1 cellular context compared by ENCODE assay signal in the genomic region with DNA sequence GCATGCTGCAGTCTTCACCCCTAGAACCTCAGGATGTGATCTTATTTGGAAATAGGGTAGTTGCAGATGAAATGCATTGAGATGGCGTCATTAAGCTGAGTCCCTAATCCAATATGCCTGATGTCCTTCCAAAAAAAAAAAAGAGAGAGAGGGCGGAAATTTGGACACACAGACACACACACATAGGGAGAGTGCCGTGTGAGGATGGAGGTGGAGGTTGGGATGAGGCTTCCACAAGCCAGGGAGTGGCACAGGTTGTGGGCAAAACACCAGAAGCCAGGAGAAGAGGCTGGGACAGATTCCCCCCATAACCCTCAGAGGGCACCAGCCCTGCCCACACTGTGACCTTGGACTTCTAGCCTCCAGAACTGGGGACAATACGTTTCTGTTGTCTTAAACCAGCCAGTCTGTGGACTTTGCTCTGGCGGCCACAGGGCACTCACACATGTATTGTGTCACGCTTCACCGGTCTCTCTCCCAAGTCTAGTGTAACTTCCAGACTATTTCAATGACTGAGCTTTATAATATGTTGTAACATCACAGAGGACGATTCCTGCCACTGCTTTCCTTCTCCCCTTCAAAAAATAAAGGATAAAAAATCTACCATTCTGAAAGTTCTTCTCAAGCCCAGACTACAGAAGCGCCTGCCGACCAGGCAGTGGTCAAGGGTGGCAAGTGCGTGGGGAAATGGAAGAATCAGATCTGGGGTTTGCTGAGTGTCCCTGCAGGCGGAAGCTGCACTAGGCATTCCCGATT.
TF ChIP-seq lines count a peak whose summit lies in the region.

No MANE protein-coding gene starts in this region.

TF ChIP-seq in HepG2, 621 proteins besides CTCF, POLR2A, EP300 and RAD21 (continued from another document and continues in another):
- TF ChIP-seq, protein P1, sequence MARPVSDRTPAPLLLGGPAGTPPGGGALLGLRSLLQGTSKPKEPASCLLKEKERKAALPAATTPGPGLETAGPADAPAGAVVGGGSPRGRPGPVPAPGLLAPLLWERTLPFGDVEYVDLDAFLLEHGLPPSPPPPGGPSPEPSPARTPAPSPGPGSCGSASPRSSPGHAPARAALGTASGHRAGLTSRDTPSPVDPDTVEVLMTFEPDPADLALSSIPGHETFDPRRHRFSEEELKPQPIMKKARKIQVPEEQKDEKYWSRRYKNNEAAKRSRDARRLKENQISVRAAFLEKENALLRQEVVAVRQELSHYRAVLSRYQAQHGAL (CRISPR knock-in tag; IDR thresholded peaks at IDR 0.05; ENCODE audit: not compliant biosample characterization), result no peak
- TF ChIP-seq KAT7 (CRISPR knock-in tag; IDR thresholded peaks at IDR 0.05; ENCODE audit: borderline replicate concordance) (no peak), ZNF558 (CRISPR knock-in tag; IDR thresholded peaks at IDR 0.05; ENCODE audit: borderline replicate concordance) (no peak), NONO (IDR thresholded peaks at IDR 0.05) (no peak), NONO (CRISPR knock-in tag; conservative IDR thresholded peaks at IDR 0.05) (no peak), ZNF124 (CRISPR knock-in tag; IDR thresholded peaks at IDR 0.05) (no peak), SIX4 (CRISPR knock-in tag; IDR thresholded peaks at IDR 0.05) (no peak), CEBPB (IDR thresholded peaks at IDR 0.05; ENCODE audit: borderline replicate concordance, low read depth, low read length) (peak; percentile 86), CBX1 (IDR thresholded peaks at IDR 0.05; ENCODE audit: low read depth) (no peak), ARID2 (CRISPR knock-in tag; IDR thresholded peaks at IDR 0.05; ENCODE audit: borderline replicate concordance) (peak; percentile 66; the same call in 1 of the 2 replicates), IRF2 (CRISPR knock-in tag; IDR thresholded peaks at IDR 0.05) (0 out of 2 replicates have a peak, but pooled peaks have one; percentile 38), ZNF883 (CRISPR knock-in tag; IDR thresholded peaks at IDR 0.05; ENCODE audit: not compliant biosample characterization) (no peak), PHF20 (CRISPR knock-in tag; IDR thresholded peaks at IDR 0.05) (no peak), ZMAT3 (CRISPR knock-in tag; conservative IDR thresholded peaks at IDR 0.05) (no peak), EEA1 (CRISPR knock-in tag; IDR thresholded peaks at IDR 0.05; ENCODE audit: borderline replicate concordance) (no peak)
- TF ChIP-seq, protein P2, sequence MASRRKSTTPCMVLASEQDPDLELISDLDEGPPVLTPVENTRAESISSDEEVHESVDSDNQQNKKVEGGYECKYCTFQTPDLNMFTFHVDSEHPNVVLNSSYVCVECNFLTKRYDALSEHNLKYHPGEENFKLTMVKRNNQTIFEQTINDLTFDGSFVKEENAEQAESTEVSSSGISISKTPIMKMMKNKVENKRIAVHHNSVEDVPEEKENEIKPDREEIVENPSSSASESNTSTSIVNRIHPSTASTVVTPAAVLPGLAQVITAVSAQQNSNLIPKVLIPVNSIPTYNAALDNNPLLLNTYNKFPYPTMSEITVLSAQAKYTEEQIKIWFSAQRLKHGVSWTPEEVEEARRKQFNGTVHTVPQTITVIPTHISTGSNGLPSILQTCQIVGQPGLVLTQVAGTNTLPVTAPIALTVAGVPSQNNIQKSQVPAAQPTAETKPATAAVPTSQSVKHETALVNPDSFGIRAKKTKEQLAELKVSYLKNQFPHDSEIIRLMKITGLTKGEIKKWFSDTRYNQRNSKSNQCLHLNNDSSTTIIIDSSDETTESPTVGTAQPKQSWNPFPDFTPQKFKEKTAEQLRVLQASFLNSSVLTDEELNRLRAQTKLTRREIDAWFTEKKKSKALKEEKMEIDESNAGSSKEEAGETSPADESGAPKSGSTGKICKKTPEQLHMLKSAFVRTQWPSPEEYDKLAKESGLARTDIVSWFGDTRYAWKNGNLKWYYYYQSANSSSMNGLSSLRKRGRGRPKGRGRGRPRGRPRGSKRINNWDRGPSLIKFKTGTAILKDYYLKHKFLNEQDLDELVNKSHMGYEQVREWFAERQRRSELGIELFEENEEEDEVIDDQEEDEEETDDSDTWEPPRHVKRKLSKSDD (CRISPR knock-in tag; IDR thresholded peaks at IDR 0.05; ENCODE audit: low read depth), result no peak
- TF ChIP-seq, protein P3, sequence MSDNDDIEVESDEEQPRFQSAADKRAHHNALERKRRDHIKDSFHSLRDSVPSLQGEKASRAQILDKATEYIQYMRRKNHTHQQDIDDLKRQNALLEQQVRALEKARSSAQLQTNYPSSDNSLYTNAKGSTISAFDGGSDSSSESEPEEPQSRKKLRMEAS (IDR thresholded peaks at IDR 0.05), result peak; percentile 43
- TF ChIP-seq, protein P4, sequence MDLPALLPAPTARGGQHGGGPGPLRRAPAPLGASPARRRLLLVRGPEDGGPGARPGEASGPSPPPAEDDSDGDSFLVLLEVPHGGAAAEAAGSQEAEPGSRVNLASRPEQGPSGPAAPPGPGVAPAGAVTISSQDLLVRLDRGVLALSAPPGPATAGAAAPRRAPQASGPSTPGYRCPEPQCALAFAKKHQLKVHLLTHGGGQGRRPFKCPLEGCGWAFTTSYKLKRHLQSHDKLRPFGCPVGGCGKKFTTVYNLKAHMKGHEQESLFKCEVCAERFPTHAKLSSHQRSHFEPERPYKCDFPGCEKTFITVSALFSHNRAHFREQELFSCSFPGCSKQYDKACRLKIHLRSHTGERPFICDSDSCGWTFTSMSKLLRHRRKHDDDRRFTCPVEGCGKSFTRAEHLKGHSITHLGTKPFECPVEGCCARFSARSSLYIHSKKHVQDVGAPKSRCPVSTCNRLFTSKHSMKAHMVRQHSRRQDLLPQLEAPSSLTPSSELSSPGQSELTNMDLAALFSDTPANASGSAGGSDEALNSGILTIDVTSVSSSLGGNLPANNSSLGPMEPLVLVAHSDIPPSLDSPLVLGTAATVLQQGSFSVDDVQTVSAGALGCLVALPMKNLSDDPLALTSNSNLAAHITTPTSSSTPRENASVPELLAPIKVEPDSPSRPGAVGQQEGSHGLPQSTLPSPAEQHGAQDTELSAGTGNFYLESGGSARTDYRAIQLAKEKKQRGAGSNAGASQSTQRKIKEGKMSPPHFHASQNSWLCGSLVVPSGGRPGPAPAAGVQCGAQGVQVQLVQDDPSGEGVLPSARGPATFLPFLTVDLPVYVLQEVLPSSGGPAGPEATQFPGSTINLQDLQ (CRISPR knock-in tag; IDR thresholded peaks at IDR 0.05), result no peak
- TF ChIP-seq, protein P5, sequence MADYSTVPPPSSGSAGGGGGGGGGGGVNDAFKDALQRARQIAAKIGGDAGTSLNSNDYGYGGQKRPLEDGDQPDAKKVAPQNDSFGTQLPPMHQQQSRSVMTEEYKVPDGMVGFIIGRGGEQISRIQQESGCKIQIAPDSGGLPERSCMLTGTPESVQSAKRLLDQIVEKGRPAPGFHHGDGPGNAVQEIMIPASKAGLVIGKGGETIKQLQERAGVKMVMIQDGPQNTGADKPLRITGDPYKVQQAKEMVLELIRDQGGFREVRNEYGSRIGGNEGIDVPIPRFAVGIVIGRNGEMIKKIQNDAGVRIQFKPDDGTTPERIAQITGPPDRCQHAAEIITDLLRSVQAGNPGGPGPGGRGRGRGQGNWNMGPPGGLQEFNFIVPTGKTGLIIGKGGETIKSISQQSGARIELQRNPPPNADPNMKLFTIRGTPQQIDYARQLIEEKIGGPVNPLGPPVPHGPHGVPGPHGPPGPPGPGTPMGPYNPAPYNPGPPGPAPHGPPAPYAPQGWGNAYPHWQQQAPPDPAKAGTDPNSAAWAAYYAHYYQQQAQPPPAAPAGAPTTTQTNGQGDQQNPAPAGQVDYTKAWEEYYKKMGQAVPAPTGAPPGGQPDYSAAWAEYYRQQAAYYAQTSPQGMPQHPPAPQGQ (CRISPR knock-in tag; IDR thresholded peaks at IDR 0.05; ENCODE audit: borderline replicate concordance), result no peak
- TF ChIP-seq, protein P6, sequence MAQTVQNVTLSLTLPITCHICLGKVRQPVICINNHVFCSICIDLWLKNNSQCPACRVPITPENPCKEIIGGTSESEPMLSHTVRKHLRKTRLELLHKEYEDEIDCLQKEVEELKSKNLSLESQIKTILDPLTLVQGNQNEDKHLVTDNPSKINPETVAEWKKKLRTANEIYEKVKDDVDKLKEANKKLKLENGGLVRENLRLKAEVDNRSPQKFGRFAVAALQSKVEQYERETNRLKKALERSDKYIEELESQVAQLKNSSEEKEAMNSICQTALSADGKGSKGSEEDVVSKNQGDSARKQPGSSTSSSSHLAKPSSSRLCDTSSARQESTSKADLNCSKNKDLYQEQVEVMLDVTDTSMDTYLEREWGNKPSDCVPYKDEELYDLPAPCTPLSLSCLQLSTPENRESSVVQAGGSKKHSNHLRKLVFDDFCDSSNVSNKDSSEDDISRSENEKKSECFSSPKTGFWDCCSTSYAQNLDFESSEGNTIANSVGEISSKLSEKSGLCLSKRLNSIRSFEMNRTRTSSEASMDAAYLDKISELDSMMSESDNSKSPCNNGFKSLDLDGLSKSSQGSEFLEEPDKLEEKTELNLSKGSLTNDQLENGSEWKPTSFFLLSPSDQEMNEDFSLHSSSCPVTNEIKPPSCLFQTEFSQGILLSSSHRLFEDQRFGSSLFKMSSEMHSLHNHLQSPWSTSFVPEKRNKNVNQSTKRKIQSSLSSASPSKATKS (CRISPR knock-in tag; IDR thresholded peaks at IDR 0.05), result no peak
- TF ChIP-seq, protein P7, sequence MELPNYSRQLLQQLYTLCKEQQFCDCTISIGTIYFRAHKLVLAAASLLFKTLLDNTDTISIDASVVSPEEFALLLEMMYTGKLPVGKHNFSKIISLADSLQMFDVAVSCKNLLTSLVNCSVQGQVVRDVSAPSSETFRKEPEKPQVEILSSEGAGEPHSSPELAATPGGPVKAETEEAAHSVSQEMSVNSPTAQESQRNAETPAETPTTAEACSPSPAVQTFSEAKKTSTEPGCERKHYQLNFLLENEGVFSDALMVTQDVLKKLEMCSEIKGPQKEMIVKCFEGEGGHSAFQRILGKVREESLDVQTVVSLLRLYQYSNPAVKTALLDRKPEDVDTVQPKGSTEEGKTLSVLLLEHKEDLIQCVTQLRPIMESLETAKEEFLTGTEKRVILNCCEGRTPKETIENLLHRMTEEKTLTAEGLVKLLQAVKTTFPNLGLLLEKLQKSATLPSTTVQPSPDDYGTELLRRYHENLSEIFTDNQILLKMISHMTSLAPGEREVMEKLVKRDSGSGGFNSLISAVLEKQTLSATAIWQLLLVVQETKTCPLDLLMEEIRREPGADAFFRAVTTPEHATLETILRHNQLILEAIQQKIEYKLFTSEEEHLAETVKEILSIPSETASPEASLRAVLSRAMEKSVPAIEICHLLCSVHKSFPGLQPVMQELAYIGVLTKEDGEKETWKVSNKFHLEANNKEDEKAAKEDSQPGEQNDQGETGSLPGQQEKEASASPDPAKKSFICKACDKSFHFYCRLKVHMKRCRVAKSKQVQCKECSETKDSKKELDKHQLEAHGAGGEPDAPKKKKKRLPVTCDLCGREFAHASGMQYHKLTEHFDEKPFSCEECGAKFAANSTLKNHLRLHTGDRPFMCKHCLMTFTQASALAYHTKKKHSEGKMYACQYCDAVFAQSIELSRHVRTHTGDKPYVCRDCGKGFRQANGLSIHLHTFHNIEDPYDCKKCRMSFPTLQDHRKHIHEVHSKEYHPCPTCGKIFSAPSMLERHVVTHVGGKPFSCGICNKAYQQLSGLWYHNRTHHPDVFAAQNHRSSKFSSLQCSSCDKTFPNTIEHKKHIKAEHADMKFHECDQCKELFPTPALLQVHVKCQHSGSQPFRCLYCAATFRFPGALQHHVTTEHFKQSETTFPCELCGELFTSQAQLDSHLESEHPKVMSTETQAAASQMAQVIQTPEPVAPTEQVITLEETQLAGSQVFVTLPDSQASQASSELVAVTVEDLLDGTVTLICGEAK (IDR thresholded peaks at IDR 0.05), result no peak
- TF ChIP-seq, protein P7 (CRISPR knock-in tag; IDR thresholded peaks at IDR 0.05), result no peak; the same call in 1 of the 2 replicates
- TF ChIP-seq, protein P8, sequence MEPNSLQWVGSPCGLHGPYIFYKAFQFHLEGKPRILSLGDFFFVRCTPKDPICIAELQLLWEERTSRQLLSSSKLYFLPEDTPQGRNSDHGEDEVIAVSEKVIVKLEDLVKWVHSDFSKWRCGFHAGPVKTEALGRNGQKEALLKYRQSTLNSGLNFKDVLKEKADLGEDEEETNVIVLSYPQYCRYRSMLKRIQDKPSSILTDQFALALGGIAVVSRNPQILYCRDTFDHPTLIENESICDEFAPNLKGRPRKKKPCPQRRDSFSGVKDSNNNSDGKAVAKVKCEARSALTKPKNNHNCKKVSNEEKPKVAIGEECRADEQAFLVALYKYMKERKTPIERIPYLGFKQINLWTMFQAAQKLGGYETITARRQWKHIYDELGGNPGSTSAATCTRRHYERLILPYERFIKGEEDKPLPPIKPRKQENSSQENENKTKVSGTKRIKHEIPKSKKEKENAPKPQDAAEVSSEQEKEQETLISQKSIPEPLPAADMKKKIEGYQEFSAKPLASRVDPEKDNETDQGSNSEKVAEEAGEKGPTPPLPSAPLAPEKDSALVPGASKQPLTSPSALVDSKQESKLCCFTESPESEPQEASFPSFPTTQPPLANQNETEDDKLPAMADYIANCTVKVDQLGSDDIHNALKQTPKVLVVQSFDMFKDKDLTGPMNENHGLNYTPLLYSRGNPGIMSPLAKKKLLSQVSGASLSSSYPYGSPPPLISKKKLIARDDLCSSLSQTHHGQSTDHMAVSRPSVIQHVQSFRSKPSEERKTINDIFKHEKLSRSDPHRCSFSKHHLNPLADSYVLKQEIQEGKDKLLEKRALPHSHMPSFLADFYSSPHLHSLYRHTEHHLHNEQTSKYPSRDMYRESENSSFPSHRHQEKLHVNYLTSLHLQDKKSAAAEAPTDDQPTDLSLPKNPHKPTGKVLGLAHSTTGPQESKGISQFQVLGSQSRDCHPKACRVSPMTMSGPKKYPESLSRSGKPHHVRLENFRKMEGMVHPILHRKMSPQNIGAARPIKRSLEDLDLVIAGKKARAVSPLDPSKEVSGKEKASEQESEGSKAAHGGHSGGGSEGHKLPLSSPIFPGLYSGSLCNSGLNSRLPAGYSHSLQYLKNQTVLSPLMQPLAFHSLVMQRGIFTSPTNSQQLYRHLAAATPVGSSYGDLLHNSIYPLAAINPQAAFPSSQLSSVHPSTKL (CRISPR knock-in tag; IDR thresholded peaks at IDR 0.05), result peak; percentile 95
- TF ChIP-seq, protein P9, sequence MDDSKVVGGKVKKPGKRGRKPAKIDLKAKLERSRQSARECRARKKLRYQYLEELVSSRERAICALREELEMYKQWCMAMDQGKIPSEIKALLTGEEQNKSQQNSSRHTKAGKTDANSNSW (CRISPR knock-in tag; IDR thresholded peaks at IDR 0.05; ENCODE audit: borderline replicate concordance), result no peak
